ENCODE assay signal across 2 cellular contexts in the genomic region with DNA sequence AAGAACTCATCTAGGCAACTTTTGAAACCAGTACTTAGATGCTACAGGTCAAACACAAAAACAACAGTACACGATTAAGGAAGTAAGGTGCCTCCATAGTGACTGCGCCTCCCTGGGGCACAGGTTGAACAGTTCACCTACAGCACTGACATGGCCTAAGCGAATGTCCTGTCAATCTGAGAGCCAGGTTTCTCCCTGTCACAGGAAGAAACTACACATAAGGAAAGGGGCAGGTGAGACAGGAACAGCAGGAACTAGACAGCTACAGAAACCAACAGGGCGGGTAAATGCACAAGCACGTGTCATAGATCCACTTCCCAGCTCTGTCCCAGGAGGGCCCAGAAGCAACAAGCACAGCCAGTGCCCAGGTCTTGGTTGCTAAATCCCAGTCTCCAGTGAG.
TF ChIP-seq lines count a peak whose summit lies in the region.

No MANE protein-coding gene starts in this region.

TF ChIP-seq in HEK293, 187 proteins besides CTCF, POLR2A, EP300 and RAD21:
- TF ChIP-seq SCRT2 (tag by site-specific recombination; IDR thresholded peaks at IDR 0.05): 0 out of 2 replicates have a peak, but pooled peaks have one; percentile 54
- TF ChIP-seq OVOL3 (tag by site-specific recombination; IDR thresholded peaks at IDR 0.05): no peak
- TF ChIP-seq, protein P1, sequence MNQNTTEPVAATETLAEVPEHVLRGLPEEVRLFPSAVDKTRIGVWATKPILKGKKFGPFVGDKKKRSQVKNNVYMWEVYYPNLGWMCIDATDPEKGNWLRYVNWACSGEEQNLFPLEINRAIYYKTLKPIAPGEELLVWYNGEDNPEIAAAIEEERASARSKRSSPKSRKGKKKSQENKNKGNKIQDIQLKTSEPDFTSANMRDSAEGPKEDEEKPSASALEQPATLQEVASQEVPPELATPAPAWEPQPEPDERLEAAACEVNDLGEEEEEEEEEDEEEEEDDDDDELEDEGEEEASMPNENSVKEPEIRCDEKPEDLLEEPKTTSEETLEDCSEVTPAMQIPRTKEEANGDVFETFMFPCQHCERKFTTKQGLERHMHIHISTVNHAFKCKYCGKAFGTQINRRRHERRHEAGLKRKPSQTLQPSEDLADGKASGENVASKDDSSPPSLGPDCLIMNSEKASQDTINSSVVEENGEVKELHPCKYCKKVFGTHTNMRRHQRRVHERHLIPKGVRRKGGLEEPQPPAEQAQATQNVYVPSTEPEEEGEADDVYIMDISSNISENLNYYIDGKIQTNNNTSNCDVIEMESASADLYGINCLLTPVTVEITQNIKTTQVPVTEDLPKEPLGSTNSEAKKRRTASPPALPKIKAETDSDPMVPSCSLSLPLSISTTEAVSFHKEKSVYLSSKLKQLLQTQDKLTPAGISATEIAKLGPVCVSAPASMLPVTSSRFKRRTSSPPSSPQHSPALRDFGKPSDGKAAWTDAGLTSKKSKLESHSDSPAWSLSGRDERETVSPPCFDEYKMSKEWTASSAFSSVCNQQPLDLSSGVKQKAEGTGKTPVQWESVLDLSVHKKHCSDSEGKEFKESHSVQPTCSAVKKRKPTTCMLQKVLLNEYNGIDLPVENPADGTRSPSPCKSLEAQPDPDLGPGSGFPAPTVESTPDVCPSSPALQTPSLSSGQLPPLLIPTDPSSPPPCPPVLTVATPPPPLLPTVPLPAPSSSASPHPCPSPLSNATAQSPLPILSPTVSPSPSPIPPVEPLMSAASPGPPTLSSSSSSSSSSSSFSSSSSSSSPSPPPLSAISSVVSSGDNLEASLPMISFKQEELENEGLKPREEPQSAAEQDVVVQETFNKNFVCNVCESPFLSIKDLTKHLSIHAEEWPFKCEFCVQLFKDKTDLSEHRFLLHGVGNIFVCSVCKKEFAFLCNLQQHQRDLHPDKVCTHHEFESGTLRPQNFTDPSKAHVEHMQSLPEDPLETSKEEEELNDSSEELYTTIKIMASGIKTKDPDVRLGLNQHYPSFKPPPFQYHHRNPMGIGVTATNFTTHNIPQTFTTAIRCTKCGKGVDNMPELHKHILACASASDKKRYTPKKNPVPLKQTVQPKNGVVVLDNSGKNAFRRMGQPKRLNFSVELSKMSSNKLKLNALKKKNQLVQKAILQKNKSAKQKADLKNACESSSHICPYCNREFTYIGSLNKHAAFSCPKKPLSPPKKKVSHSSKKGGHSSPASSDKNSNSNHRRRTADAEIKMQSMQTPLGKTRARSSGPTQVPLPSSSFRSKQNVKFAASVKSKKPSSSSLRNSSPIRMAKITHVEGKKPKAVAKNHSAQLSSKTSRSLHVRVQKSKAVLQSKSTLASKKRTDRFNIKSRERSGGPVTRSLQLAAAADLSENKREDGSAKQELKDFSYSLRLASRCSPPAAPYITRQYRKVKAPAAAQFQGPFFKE (tag by site-specific recombination; IDR thresholded peaks at IDR 0.05; ENCODE audit: borderline replicate concordance): no peak
- no peak for TF ChIP-seq ZNF184 (tag by site-specific recombination; IDR thresholded peaks at IDR 0.05)
- no peak for TF ChIP-seq MYNN (tag by site-specific recombination; IDR thresholded peaks at IDR 0.05; ENCODE audit: borderline replicate concordance)
- TF ChIP-seq ZFP69B (tag by site-specific recombination; IDR thresholded peaks at IDR 0.05): no peak

TF ChIP-seq in K562, 482 proteins besides CTCF, POLR2A, EP300 and RAD21:
- TF ChIP-seq, protein P2, sequence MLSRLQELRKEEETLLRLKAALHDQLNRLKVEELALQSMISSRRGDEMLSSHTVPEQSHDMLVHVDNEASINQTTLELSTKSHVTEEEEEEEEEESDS (CRISPR knock-in tag; IDR thresholded peaks at IDR 0.05): no peak
